Comparison of ENCODE assay signal across 8 cellular contexts in the genomic region with DNA sequence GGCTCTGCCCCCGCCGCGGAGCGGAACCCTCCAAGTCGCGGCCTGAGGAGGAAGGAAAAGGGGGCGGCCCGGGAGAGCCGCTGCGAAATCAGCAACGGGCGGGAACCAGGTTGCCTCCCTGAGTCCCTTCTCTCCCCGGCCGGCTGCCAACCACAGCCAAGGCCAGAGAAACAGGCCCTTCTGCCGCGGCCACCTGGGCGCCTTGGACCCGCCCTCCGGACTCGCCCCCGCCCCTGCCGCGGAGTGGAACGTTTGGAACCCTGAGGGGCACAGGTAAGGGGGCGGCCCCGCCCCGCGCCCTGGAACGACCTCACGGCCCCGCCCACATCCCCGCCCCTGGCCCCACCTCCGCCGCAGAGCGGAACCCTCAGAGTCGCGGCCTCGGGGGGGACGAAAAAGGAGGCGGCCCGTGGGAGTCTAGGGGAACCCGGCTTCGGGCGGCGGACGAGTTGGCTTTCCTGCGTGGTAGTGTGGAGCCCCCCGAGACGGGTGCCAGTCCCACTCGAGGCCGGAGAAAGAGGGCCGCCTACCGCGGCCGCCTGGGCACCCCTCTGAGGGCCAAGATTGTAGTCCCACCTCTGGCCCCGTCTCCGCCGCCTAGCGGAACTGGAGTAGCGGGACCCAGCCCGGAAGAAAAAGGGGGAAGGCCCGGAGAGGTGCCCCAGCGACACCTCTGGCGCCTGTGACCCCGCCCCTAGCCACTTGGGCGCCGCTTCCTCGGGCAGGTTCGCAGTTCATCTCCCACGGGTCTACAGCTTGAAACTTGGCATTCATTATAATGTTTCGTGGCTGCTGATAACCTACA. TPM values are rescaled to one million over a fixed set of nuclear protein-coding genes. Genes with fewer than 3 reads are reported as not detected.
DNase-seq lines count a peak whose midpoint lies in the region; ATAC-seq and TF ChIP-seq lines count a peak whose summit lies in the region.

No MANE protein-coding gene starts in this region.

- ATAC-seq in HG02588 (IDR thresholded peaks at IDR 0.05; ENCODE audit: unreplicated experiment) = peak; percentile 85

- no peaks in the 10 kb centered on the region for H3K36me3 Mint-ChIP-seq in activated naive CD4-positive, alpha-beta T cell treated with anti-CD3 and anti-CD28 coated beads, Interleukin-2, amount 50 U/mL, for 24 hours
- H3K36me3 Mint-ChIP-seq in osteocyte (ENCODE audit: unreplicated experiment) = no peaks in the 10 kb centered on the region

- peak overlapping the region; percentile 85 for H3K27ac Mint-ChIP-seq in activated naive CD4-positive, alpha-beta T cell treated with anti-CD3 and anti-CD28 coated beads, Interleukin-2, amount 50 U/mL, for 24 hours
- peak overlapping the region; percentile 86 for H3K27ac Mint-ChIP-seq in osteocyte (ENCODE audit: unreplicated experiment)

- intact Hi-C loops in tibial artery (cut with DNase I; ENCODE audit: low total_unique reads) = loop anchor here (10.0 kb wide), 1 partner anchor 350 kb away; no protein-coding TSS in a partner anchor

- peak overlapping the region; percentile 85 for H3K4me3 Mint-ChIP-seq in activated naive CD4-positive, alpha-beta T cell treated with anti-CD3 and anti-CD28 coated beads, Interleukin-2, amount 50 U/mL, for 24 hours
- peak overlapping the region; percentile 73 for H3K4me3 Mint-ChIP-seq in osteocyte (ENCODE audit: unreplicated experiment)

- TF ChIP-seq CTCF in osteocyte (IDR thresholded peaks at IDR 0.05) (peak; percentile 55), tibial artery (IDR thresholded peaks at IDR 0.05) (peak; percentile 45 to 55)

- no peaks in the 10 kb centered on the region for H3K27me3 Mint-ChIP-seq in activated naive CD4-positive, alpha-beta T cell treated with anti-CD3 and anti-CD28 coated beads, Interleukin-2, amount 50 U/mL, for 24 hours
- H3K27me3 Mint-ChIP-seq in osteocyte (ENCODE audit: unreplicated experiment) = no peaks in the 10 kb centered on the region

- DNase-seq in NCI-H1048 (lab: John Stamatoyannopoulos, UW) = peak; percentile 35
- peak; percentile 79 for DNase-seq in SK-N-DZ (ENCODE audit: low spot score)
- DNase-seq in glomerular visceral epithelial cell (ENCODE audit: extremely low spot score) = peak; percentile 76
- peak; percentile 89 for DNase-seq in osteocyte (ENCODE audit: extremely low spot score, unreplicated experiment)
- peak; percentile 67 to 85 for DNase-seq in tibial artery

- H3K36me3 ChIP-seq in tibial artery = no peaks in the 10 kb centered on the region

- H3K4me1 ChIP-seq in tibial artery = peaks cover 0 to 4% (median 0%) of the 10 kb centered on the region in 4 donors

- peaks cover 27% of the 10 kb centered on the region for H3K4me1 Mint-ChIP-seq in activated naive CD4-positive, alpha-beta T cell treated with anti-CD3 and anti-CD28 coated beads, Interleukin-2, amount 50 U/mL, for 24 hours
- H3K4me1 Mint-ChIP-seq in osteocyte (ENCODE audit: unreplicated experiment) = peaks cover 5% of the 10 kb centered on the region

- H3K9me3 Mint-ChIP-seq in activated naive CD4-positive, alpha-beta T cell treated with anti-CD3 and anti-CD28 coated beads, Interleukin-2, amount 50 U/mL, for 24 hours = no peaks in the 10 kb centered on the region
- H3K9me3 Mint-ChIP-seq in osteocyte (ENCODE audit: unreplicated experiment) = no peaks in the 10 kb centered on the region

- H3K27me3 ChIP-seq in tibial artery = no peaks in the 10 kb centered on the region

- no peaks in the 10 kb centered on the region for H3K9me3 ChIP-seq in tibial artery

- TF ChIP-seq POLR2A in GM10847 (IDR thresholded peaks at IDR 0.05; ENCODE audit: extremely low read depth, insufficient read length) = peak; percentile 56

- peak overlapping the region; percentile 92 to 94 for H3K27ac ChIP-seq in tibial artery

- peak overlapping the region; percentile 76 to 77 for H3K4me3 ChIP-seq in tibial artery

RNA-seq across cellular contexts. Expression of gene PHKA2, which starts 0.7 kb away (rescaled TPM):
- 7.5 and 8.5 TPM in 2 replicates for polyA plus RNA-seq in SK-N-DZ (2014; cell fraction: cytosol; rRNA removed)
- polyA plus RNA-seq in SK-N-DZ (2014; cell fraction: nucleus; rRNA removed) = 46.0 and 108 TPM in 2 replicates
- total RNA-seq in osteocyte = 26.4 and 27.0 TPM in 2 replicates

Comparison
In these comparisons a context has a peak if more than half of its experiments do, and no peak if none do; other contexts are left out.
1. Peak in every context shown above with its lines: DNase-seq, ATAC-seq, H3K4me3 ChIP-seq and H3K27ac ChIP-seq.
2. DNase-seq: peak in every context shown above with its lines; median percentile 89 in osteocyte; 79 in SK-N-DZ; 76 in glomerular visceral epithelial cell; 76 in tibial artery; 35 in NCI-H1048.